ENCODE assay signal across 8 cellular contexts in the genomic region with DNA sequence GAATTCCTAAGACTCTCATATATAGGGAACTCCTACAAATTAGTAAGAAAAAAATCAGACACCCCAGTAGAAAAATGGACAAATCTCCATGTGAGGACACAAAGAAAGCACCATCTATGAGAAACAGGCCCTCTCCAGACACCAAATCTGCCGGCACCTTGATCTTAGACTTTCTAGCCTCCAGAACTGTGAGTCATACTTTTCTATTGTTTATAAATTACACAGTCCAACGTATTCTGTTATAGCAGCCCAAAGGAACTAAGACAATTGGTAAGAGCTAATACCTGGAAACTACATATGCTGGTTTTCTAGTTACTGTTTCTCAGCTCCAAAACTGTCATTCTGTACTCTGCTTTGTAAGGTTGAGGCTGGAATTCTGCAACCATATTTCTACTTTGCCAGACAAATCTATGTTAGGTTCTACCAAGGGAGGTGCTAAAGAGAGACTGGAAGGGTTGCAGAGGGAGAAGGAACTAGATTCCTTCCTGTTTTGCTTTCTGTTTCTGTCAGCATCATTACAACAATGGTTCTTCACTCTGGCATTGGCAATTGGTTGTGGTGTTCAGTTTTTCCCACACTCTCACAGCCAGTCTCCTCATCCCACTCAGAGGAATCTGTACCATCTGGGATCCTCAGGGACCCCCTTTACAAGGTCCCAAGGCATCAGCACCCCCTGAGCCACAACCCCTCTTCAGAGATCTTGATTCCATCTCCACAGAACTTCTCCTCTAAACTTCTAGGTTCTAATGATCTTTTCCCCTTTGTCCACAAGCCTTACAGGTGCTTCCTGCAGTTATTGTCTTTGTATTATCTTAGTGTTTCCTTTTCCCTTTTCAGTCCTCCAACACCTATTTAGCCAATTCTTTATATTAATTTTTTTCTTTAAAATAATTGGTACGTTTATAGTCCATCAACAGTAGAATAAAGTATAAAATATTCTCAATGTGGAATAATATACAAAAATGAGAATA. TPM values are rescaled to one million over a fixed set of nuclear protein-coding genes. Genes with fewer than 3 reads are reported as not detected.
DNase-seq lines count a peak whose midpoint lies in the region; ATAC-seq and TF ChIP-seq lines count a peak whose summit lies in the region.

No MANE protein-coding gene starts in this region.

- peak overlapping the region; percentile 39 for H3K4me3 Mint-ChIP-seq in activated T-helper 17 cell treated with anti-CD3 and anti-CD28 coated beads, Interleukin-2, amount 50 U/mL, for 72 hours
- H3K4me3 Mint-ChIP-seq in neural progenitor cell (no peak overlapping the region), immature natural killer cell (no peak overlapping the region)

- H4K20me1 ChIP-seq in neural progenitor cell (ENCODE audit: low read depth): no peaks in the 10 kb centered on the region

- H3K9me3 Mint-ChIP-seq in activated T-helper 17 cell treated with anti-CD3 and anti-CD28 coated beads, Interleukin-2, amount 50 U/mL, for 72 hours: no peaks in the 10 kb centered on the region
- H3K9me3 Mint-ChIP-seq in neural progenitor cell (no peaks in the 10 kb centered on the region), immature natural killer cell (no peaks in the 10 kb centered on the region)

- ATAC-seq in GM19043 (IDR thresholded peaks at IDR 0.05; ENCODE audit: low read depth, unreplicated experiment) (peak; percentile 64), HG03196 (IDR thresholded peaks at IDR 0.05; ENCODE audit: unreplicated experiment) (peak; percentile 58), sciatic nerve (no peak)
- peak; percentile 69 for ATAC-seq in activated T-helper 17 cell treated with anti-CD3 and anti-CD28 coated beads, Interleukin-2, amount 50 U/mL, for 72 hours (replicated peaks)

- H3F3A ChIP-seq in neural progenitor cell (ENCODE audit: low read depth): no peaks in the 10 kb centered on the region

- TF ChIP-seq CTCF in neural progenitor cell (IDR thresholded peaks at IDR 0.05): no peak

- no peak overlapping the region for H3K4me2 ChIP-seq in neural progenitor cell

- no peaks in the 10 kb centered on the region for H3K36me3 Mint-ChIP-seq in activated T-helper 17 cell treated with anti-CD3 and anti-CD28 coated beads, Interleukin-2, amount 50 U/mL, for 72 hours (ENCODE audit: low read depth)
- H3K36me3 Mint-ChIP-seq in neural progenitor cell (no peaks in the 10 kb centered on the region), immature natural killer cell (no peaks in the 10 kb centered on the region)

- intact Hi-C loops in sciatic nerve (cut with DNase I): loop anchor here (10.0 kb wide), 1 partner anchor 125 kb away; the partner anchor contains the start of gene AP1AR

- H3K27me3 Mint-ChIP-seq in activated T-helper 17 cell treated with anti-CD3 and anti-CD28 coated beads, Interleukin-2, amount 50 U/mL, for 72 hours: no peaks in the 10 kb centered on the region
- no peaks in the 10 kb centered on the region for H3K27me3 Mint-ChIP-seq in neural progenitor cell (ENCODE audit: insufficient read depth, low read depth)
- peaks cover 0 to 1% (median 0%) of the 10 kb centered on the region in 3 donors for H3K27me3 Mint-ChIP-seq in immature natural killer cell (ENCODE audit: low read depth in 3 of 3)

- no peak overlapping the region for H3K4me3 ChIP-seq in neural progenitor cell

- no peak overlapping the region for H3K9ac ChIP-seq in neural progenitor cell

- no peaks in the 10 kb centered on the region for H3K9me3 ChIP-seq in neural progenitor cell (ENCODE audit: low read depth)

- no peak overlapping the region for H3K27ac Mint-ChIP-seq in activated T-helper 17 cell treated with anti-CD3 and anti-CD28 coated beads, Interleukin-2, amount 50 U/mL, for 72 hours
- H3K27ac Mint-ChIP-seq in neural progenitor cell: no peak overlapping the region
- no peak overlapping the region for H3K27ac Mint-ChIP-seq in immature natural killer cell

- peak overlapping the region; percentile 40 for H2AFZ ChIP-seq in neural progenitor cell (replicated peaks)

- no peak overlapping the region for H3K27ac ChIP-seq in neural progenitor cell

- H3K79me2 ChIP-seq in neural progenitor cell (ENCODE audit: low read depth): no peaks in the 10 kb centered on the region

- no peaks in the 10 kb centered on the region for H3K36me3 ChIP-seq in neural progenitor cell

- H3K4me1 Mint-ChIP-seq in activated T-helper 17 cell treated with anti-CD3 and anti-CD28 coated beads, Interleukin-2, amount 50 U/mL, for 72 hours: peaks cover 7% of the 10 kb centered on the region
- H3K4me1 Mint-ChIP-seq in neural progenitor cell (no peaks in the 10 kb centered on the region), immature natural killer cell (no peaks in the 10 kb centered on the region)

- DNase-seq in neural progenitor cell (ENCODE audit: low spot score) (no peak), immature natural killer cell (no peak), sciatic nerve (ENCODE audit: low spot score) (no peak), NCI-H2171 (lab: John Stamatoyannopoulos, UW) (no peak), NCI-H748 treated with DMSO at 0.1 percent for 48 hours (lab: John Stamatoyannopoulos, UW) (no peak)

- H3K27me3 ChIP-seq in neural progenitor cell: no peaks in the 10 kb centered on the region

- H3K4me1 ChIP-seq in neural progenitor cell: no peaks in the 10 kb centered on the region

RNA-seq across cellular contexts. Expression of gene FAM241A, which starts 35.5 kb away (rescaled TPM):
- 1 to 10 TPM; 3.0 to 3.8 TPM for total RNA-seq in activated T-helper 17 cell treated with anti-CD3 and anti-CD28 coated beads, Interleukin-2, amount 50 U/mL, for 72 hours
- 0.03 TPM in 1 of 2 replicates, not detected in the other for total RNA-seq in neural progenitor cell (ENCODE audit: low replicate concordance)
- polyA plus RNA-seq in immature natural killer cell: 1 to 10 TPM in 1 of 3 donors, under 1 TPM in 2; 0.67 to 1.4 (median 0.71) TPM
- 7.1 TPM for total RNA-seq in sciatic nerve
